8 cellular contexts compared by ENCODE assay signal in the genomic region with DNA sequence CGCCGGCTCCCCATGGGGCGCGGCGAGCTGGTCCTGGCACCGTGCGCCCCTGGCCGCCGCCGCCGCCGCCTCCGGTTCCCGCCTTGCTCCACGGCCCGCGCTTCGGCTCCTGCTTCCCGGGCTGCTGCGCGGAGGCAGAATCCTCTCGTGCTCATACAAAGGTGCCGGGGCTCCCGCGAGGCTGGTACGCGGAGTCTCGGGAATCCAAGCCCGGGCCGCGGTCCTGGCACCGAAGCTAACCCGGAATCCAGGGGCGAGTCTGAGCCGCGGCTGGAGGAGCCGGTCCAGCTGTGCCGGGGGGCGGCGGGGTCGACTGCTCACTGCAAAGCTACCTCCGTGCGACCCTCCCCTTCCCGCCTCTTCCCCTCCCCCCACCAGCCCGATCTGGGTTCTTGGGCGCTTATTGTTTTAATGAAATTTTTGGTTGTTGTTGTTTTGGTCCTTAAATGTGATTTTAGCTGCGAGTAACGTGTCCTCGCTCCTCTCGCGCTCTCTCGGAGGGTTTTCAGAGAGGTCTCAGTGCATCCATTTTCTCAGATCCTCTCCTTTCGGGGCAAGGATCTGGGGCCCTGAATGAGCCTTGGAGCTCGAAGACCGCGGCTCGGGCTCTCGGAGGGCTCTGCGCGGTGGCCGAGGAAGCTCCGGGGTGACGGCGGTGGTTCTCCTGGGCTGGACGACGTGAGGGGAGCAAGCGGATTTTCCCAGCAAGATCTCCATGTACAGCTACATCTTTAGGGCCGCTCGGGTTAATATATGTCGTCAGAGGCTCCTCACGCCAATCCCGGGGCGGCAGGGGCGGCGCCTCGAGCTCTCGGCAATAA. TPM values are rescaled to one million over a fixed set of nuclear protein-coding genes. Genes with fewer than 3 reads are reported as not detected.
A peak's percentile ranks its signal among the peaks of the same experiment; 100 is the strongest.
DNase-seq lines count a peak whose midpoint lies in the region; ATAC-seq and TF ChIP-seq lines count a peak whose summit lies in the region.

A gene (minus strand): TSS at position 725 of the 821 bp plus-strand sequence. CDS start 940 bp downstream, outside the sequence.

- CTCF ChIA-PET in A673 (lab: Charles Lee) = interaction anchor here (0.6 to 1.1 kb wide), 2 partner anchors 9 to 17 kb away, joined by 3 to 6 read pairs; no protein-coding TSS in a partner anchor
- CTCF ChIA-PET in activated CD4-positive, alpha-beta memory T cell treated with anti-CD3 and anti-CD28 coated beads for 36 hours (lab: Charles Lee) = no interaction called here

- H3K27ac ChIP-seq in A673 (ENCODE audit: low read depth, low read length, poor library complexity, severe bottlenecking) = peak within 1 kb of the TSS; percentile 94
- H3K27ac ChIP-seq in skeletal muscle tissue (ENCODE audit: low read depth, low read length) = peak within 1 kb of the TSS; percentile 40

- H3K27me3 ChIP-seq in A673 (replicated peaks; ENCODE audit: insufficient read depth, low read depth, low read length, poor library complexity) = no peaks in the 10 kb centered on the region
- H3K27me3 ChIP-seq in skeletal muscle tissue (ENCODE audit: control insufficient read depth in 3 of 3, insufficient read depth in 3 of 3, low read length in 3 of 3) = peaks cover 70 to 80% (median 76%) of the 10 kb centered on the region in 3 donors

- no peaks in the 10 kb centered on the region for H3K9me3 Mint-ChIP-seq in activated CD4-positive, alpha-beta memory T cell treated with anti-CD3 and anti-CD28 coated beads for 36 hours

- POLR2A ChIA-PET in A673 (lab: Charles Lee; ENCODE audit: low non-redundant PET) = interaction anchor here (0.6 kb wide), 1 partner anchor 9 kb away, joined by 4 read pairs; no protein-coding TSS in a partner anchor
- POLR2A ChIA-PET in activated CD4-positive, alpha-beta memory T cell treated with anti-CD3 and anti-CD28 coated beads for 36 hours (lab: Charles Lee) = no interaction called here

- H3K36me3 Mint-ChIP-seq in activated CD4-positive, alpha-beta memory T cell treated with anti-CD3 and anti-CD28 coated beads for 36 hours = peaks cover 8% of the 10 kb centered on the region

- TF ChIP-seq CTCF in A673 (conservative IDR thresholded peaks at IDR 0.05; ENCODE audit: low read depth, low read length) (no peak), HFF-Myc (IDR thresholded peaks at IDR 0.05; ENCODE audit: low read depth, low read length, missing control alignments) (no peak)

- H3K27me3 Mint-ChIP-seq in activated CD4-positive, alpha-beta memory T cell treated with anti-CD3 and anti-CD28 coated beads for 36 hours = peaks cover 83% of the 10 kb centered on the region

- peak within 1 kb of the TSS; percentile 42 for H3K27ac Mint-ChIP-seq in activated CD4-positive, alpha-beta memory T cell treated with anti-CD3 and anti-CD28 coated beads for 36 hours

- intact Hi-C loops in A673 (cut with micrococcal nuclease; ENCODE audit: unreplicated experiment) (no loop called here), cardiac septum (cut with DNase I) (loop anchor here (5.0 to 10.0 kb wide), 3 partner anchors 153 to 755 kb away; a partner anchor contains a TSS)
- intact Hi-C loops in activated CD4-positive, alpha-beta memory T cell treated with anti-CD3 and anti-CD28 coated beads for 36 hours (cut with micrococcal nuclease) = loop anchor here (2.0 to 5.0 kb wide), 2 partner anchors 13 to 683 kb away; no protein-coding TSS in a partner anchor

- no peaks in the 10 kb centered on the region for H3K9me3 ChIP-seq in A673 (ENCODE audit: low read depth, low read length, poor library complexity, severe bottlenecking)
- peaks cover 0 to 7% (median 3%) of the 10 kb centered on the region in 3 donors for H3K9me3 ChIP-seq in skeletal muscle tissue (ENCODE audit: control insufficient read depth in 3 of 3, low read length in 3 of 3)

- BruUV-seq in A673 (replicated peaks; lab: Mats Ljungman, UMichigan) = TSS peak; percentile 23

- H3K4me3 ChIP-seq in A673 (ENCODE audit: low read depth, low read length, poor library complexity, severe bottlenecking) = peak within 1 kb of the TSS; percentile 92
- H3K4me3 ChIP-seq in HFF-Myc (replicated peaks; ENCODE audit: low read depth, low read length) = peak within 1 kb of the TSS; percentile 53
- H3K4me3 ChIP-seq in skeletal muscle tissue (ENCODE audit: low read length in 3 of 3) = peak within 1 kb of the TSS; percentile 58 to 70 (median 65)

- peaks cover 13% of the 10 kb centered on the region for H3K4me1 Mint-ChIP-seq in activated CD4-positive, alpha-beta memory T cell treated with anti-CD3 and anti-CD28 coated beads for 36 hours (ENCODE audit: low read depth)

- H3K4me3 Mint-ChIP-seq in activated CD4-positive, alpha-beta memory T cell treated with anti-CD3 and anti-CD28 coated beads for 36 hours = peak within 1 kb of the TSS; percentile 61

- H3K4me1 ChIP-seq in A673 (ENCODE audit: insufficient read depth, low read length, poor library complexity, severe bottlenecking) (peaks cover 14% of the 10 kb centered on the region), skeletal muscle tissue (ENCODE audit: control insufficient read depth in 3 of 3, insufficient read depth in 3 of 3, low read length in 3 of 3) (peaks cover 8 to 11% (median 10%) of the 10 kb centered on the region in 3 donors)

- DNase-seq in A673 (ENCODE audit: low spot score) (peak; percentile 94), HFF-Myc (ENCODE audit: extremely low read depth, low read depth) (peak; percentile 12), cardiac septum (ENCODE audit: low spot score) (peak; percentile 90), NCI-H2196 treated with DMSO at 0.1 percent for 48 hours (lab: John Stamatoyannopoulos, UW; ENCODE audit: unreplicated experiment) (no peak)
- no peak for DNase-seq in activated CD4-positive, alpha-beta memory T cell treated with anti-CD3 and anti-CD28 coated beads for 36 hours
- DNase-seq in effector CD4-positive, alpha-beta T cell = no peak

- H3K36me3 ChIP-seq in A673 (ENCODE audit: insufficient read depth, low read length, poor library complexity, severe bottlenecking) = peaks cover 21% of the 10 kb centered on the region
- H3K36me3 ChIP-seq in skeletal muscle tissue (ENCODE audit: control insufficient read depth in 3 of 3, insufficient read depth in 3 of 3, low read length in 3 of 3) = no peaks in the 10 kb centered on the region

- no peak for ATAC-seq in HG02870 (IDR thresholded peaks at IDR 0.05; ENCODE audit: unreplicated experiment)

- H3K9ac ChIP-seq in skeletal muscle tissue (ENCODE audit: low read depth in 1 of 3, low read length in 3 of 3) = peak within 1 kb of the TSS; percentile 50 to 65 (median 51)

RNA-seq across cellular contexts. Expression of the gene that starts here (rescaled TPM):
- total RNA-seq in A673 (2021) = 22.7 and 24.0 TPM in 2 replicates
- not detected for total RNA-seq in activated CD4-positive, alpha-beta memory T cell treated with anti-CD3 and anti-CD28 coated beads for 36 hours
- 161 TPM for total RNA-seq in cardiac septum
- total RNA-seq in skeletal muscle tissue = 1.0 TPM

Comparison
In these comparisons a context has a peak if more than half of its experiments do, and no peak if none do; other contexts are left out.
1. RNA of the gene that starts here (total RNA-seq): 161 TPM in cardiac septum (single experiment) and 22.7 to 24.0 TPM in A673; 1.0 TPM in skeletal muscle tissue (single experiment) and not detected in activated CD4-positive, alpha-beta memory T cell treated with anti-CD3 and anti-CD28 coated beads for 36 hours; every median in the first group is over 10 times any median in the second.
2. DNase-seq: peak in A673 (single experiment), HFF-Myc (single experiment) and cardiac septum (single experiment); none in activated CD4-positive, alpha-beta memory T cell treated with anti-CD3 and anti-CD28 coated beads for 36 hours (single experiment), effector CD4-positive, alpha-beta T cell (single experiment) and NCI-H2196 treated with DMSO at 0.1 percent for 48 hours (single experiment).
3. Peak in every context shown above with its lines, with median percentiles within 50 percentile points of each other: H3K4me3 ChIP-seq.